ENCODE assay signal across 2 cellular contexts in genomic region chr7:22703978-22704610, GRCh38. TPM values are rescaled to one million over a fixed set of nuclear protein-coding genes. Genes with fewer than 3 reads are reported as not detected.
"Had no signal": no experiment of that assay in that cellular context is flagged by ENCODE, and none has a peak within 500 bp of the region (broad histone marks: within the 10 kb centered on the region; RNA-seq: fewer than 3 reads in every experiment).

No MANE protein-coding gene starts in this region.

RNA-seq across cellular contexts. Expression of gene IL6, which starts 22.9 kb away (rescaled TPM):
- total RNA-seq: activated CD8-positive, alpha-beta T cell treated with anti-CD3 and anti-CD28 coated beads for 36 hours; T-helper 2 cell treated with Interferon-gamma antibody and Interleukin-4, amounts not matched to agents 100 ng/mL and 5 ng/mL, for 36 hours had no signal
